ENCODE assay signal across 1 cellular context in genomic region chr10:71835671-71836593, GRCh38.
TF ChIP-seq lines count a peak whose summit lies in the region.

No MANE protein-coding gene starts in this region.

TF ChIP-seq in HEK293, 187 proteins besides CTCF, POLR2A, EP300 and RAD21 (continued from another document):
- no peak for TF ChIP-seq ZNF148 (tag by site-specific recombination; IDR thresholded peaks at IDR 0.05; ENCODE audit: borderline replicate concordance)
